Comparison of ENCODE assay signal across 19 cellular contexts in genomic region chr12:46449856-46450255, GRCh38.
DNase-seq lines count a peak whose midpoint lies in the region; ATAC-seq, FAIRE-seq and TF ChIP-seq lines count a peak whose summit lies in the region.
"Had no signal": no experiment of that assay in that cellular context is flagged by ENCODE, and none has a peak within 500 bp of the region (broad histone marks: within the 10 kb centered on the region; RNA-seq: fewer than 3 reads in every experiment).

No MANE protein-coding gene starts in this region.

- no peaks in the 10 kb centered on the region for H3K9me2 ChIP-seq in Loucy (replicated peaks; ENCODE audit: low read depth, low read length)

- dilution Hi-C loops in endothelial cell of umbilical vein (cut with MboI; ENCODE audit: extremely low pct_ligation_motif_present, low sequenced_read_pairs): no loop called here

- CTCF ChIA-PET in endothelial cell of umbilical vein (lab: Charles Lee): interaction anchor here (0.7 to 1.5 kb wide), 2 partner anchors 57 to 211 kb away, joined by 3 to 6 read pairs; no protein-coding TSS in a partner anchor

- H2AFZ ChIP-seq in ACC112 (ENCODE audit: low read length, unreplicated experiment) (no peak overlapping the region), Loucy (ENCODE audit: low read length) (0 out of 2 replicates have a peak overlapping the region, but pooled peaks have one; percentile 7), endothelial cell of umbilical vein (ENCODE audit: low read depth, low read length) (no peak overlapping the region)

- intact Hi-C loops in endothelial cell of umbilical vein (cut with micrococcal nuclease) (loop anchor here (1.0 to 5.0 kb wide), 3 partner anchors 42 to 212 kb away; no protein-coding TSS in a partner anchor), psoas muscle (cut with DNase I) (loop anchor here in 1 of 2 donors (5.0 kb wide), 3 partner anchors 63 to 453 kb away; partner anchors contain the start of gene SLC38A2)

- H3K27ac ChIP-seq in ACC112 (ENCODE audit: low read depth, low read length): peak overlapping the region; percentile 51; the same call in 1 of the 2 replicates
- H3K27ac ChIP-seq in endothelial cell of umbilical vein (ENCODE audit: insufficient read depth, low read depth, low read length): peak overlapping the region; percentile 84
- H3K27ac ChIP-seq in psoas muscle: peak overlapping the region; percentile 74
- H3K27ac ChIP-seq: colonic mucosa had no signal

- no peaks in the 10 kb centered on the region for H3K27me3 ChIP-seq in ACC112 (ENCODE audit: insufficient read depth, low read length)
- no peaks in the 10 kb centered on the region for H3K27me3 ChIP-seq in Loucy (ENCODE audit: insufficient read depth, low read length, poor library complexity, severe bottlenecking)
- H3K27me3 ChIP-seq in endothelial cell of umbilical vein (ENCODE audit: control insufficient read depth in 2 of 2, insufficient read depth in 2 of 2, low read length in 2 of 2): no peaks in the 10 kb centered on the region
- H3K27me3 ChIP-seq in psoas muscle (ENCODE audit: insufficient read depth in 3 of 3, low read length in 2 of 3): no peaks in the 10 kb centered on the region
- H3K27me3 ChIP-seq: BE2C, colonic mucosa, foreskin keratinocyte had no signal

- H3K79me2 ChIP-seq in ACC112 (ENCODE audit: control insufficient read depth, insufficient read depth, low read length, unreplicated experiment) (no peaks in the 10 kb centered on the region), Loucy (ENCODE audit: insufficient read depth, low read length) (no peaks in the 10 kb centered on the region), endothelial cell of umbilical vein (ENCODE audit: control insufficient read depth, insufficient read depth, low read length) (no peaks in the 10 kb centered on the region)

- H3K9me3 ChIP-seq in Loucy (ENCODE audit: insufficient read depth, low read depth, low read length) (no peaks in the 10 kb centered on the region), endothelial cell of umbilical vein (replicated peaks; ENCODE audit: control insufficient read depth, insufficient read depth, low read length) (no peaks in the 10 kb centered on the region), psoas muscle (no peaks in the 10 kb centered on the region)
- H3K9me3 ChIP-seq: BE2C, Caco-2, colonic mucosa had no signal

- ATAC-seq in psoas muscle (no peak), HG03039 (IDR thresholded peaks at IDR 0.05; ENCODE audit: unreplicated experiment) (no peak)
- ATAC-seq: foreskin keratinocyte had no signal

- no peaks in the 10 kb centered on the region for H3K36me3 ChIP-seq in ACC112 (ENCODE audit: insufficient read depth, low read length)
- no peaks in the 10 kb centered on the region for H3K36me3 ChIP-seq in Loucy (ENCODE audit: insufficient read depth, low read length)
- no peaks in the 10 kb centered on the region for H3K36me3 ChIP-seq in endothelial cell of umbilical vein (ENCODE audit: control insufficient read depth in 2 of 2, extremely low read depth in 1 of 2, insufficient read depth in 2 of 2, low read length in 2 of 2)
- no peaks in the 10 kb centered on the region for H3K36me3 ChIP-seq in psoas muscle (ENCODE audit: insufficient read depth in 1 of 2, low read depth in 1 of 2)
- H3K36me3 ChIP-seq: BE2C, colonic mucosa had no signal

- H4K20me1 ChIP-seq in Loucy (ENCODE audit: insufficient read depth, low read length, poor library complexity, severe bottlenecking): no peaks in the 10 kb centered on the region
- H4K20me1 ChIP-seq in endothelial cell of umbilical vein (replicated peaks; ENCODE audit: control insufficient read depth, extremely low read depth, insufficient read depth, low read length): no peaks in the 10 kb centered on the region

- peaks cover 65% of the 10 kb centered on the region for H3K4me1 ChIP-seq in ACC112 (ENCODE audit: control insufficient read depth, insufficient read depth, low read length, unreplicated experiment)
- H3K4me1 ChIP-seq in Loucy (ENCODE audit: insufficient read depth, low read length, poor library complexity, severe bottlenecking): peaks cover 44% of the 10 kb centered on the region
- peaks cover 69% of the 10 kb centered on the region for H3K4me1 ChIP-seq in endothelial cell of umbilical vein (ENCODE audit: control insufficient read depth, extremely low read depth, insufficient read depth, low read length)
- H3K4me1 ChIP-seq in psoas muscle: peaks cover 57% of the 10 kb centered on the region

- BruUV-seq in endothelial cell of umbilical vein (replicated peaks; lab: Mats Ljungman, UMichigan): TSS peak; percentile 20

- H3K4me2 ChIP-seq in Loucy (ENCODE audit: low read depth, low read length, poor library complexity, severe bottlenecking) (no peak overlapping the region), endothelial cell of umbilical vein (ENCODE audit: insufficient read depth, low read length) (peak overlapping the region; percentile 48)

- no peak overlapping the region for H3K4me3 ChIP-seq in ACC112 (ENCODE audit: low read depth, low read length)
- H3K4me3 ChIP-seq in Loucy (ENCODE audit: low read length, poor library complexity, severe bottlenecking): no peak overlapping the region
- H3K4me3 ChIP-seq in endothelial cell of umbilical vein (replicated peaks in 1 of 3; ENCODE audit: insufficient read depth in 1 of 3, low read depth in 1 of 3, low read length in 3 of 3): no peak overlapping the region
- no peak overlapping the region for H3K4me3 ChIP-seq in psoas muscle
- H3K4me3 ChIP-seq: colonic mucosa had no signal

- TF ChIP-seq CTCF in Loucy (conservative IDR thresholded peaks at IDR 0.05; ENCODE audit: low read length) (no peak), endothelial cell of umbilical vein (IDR thresholded peaks at IDR 0.05; ENCODE audit: extremely low read depth in 1 of 2, insufficient read depth in 1 of 2, low read depth in 1 of 2, low read length in 2 of 2) (no peak), psoas muscle (IDR thresholded peaks at IDR 0.05) (no peak)

- no peaks in the 10 kb centered on the region for H3K9me1 ChIP-seq in endothelial cell of umbilical vein (replicated peaks; ENCODE audit: control insufficient read depth, extremely low read depth, insufficient read depth, low read length)

- H3F3A ChIP-seq in Loucy (ENCODE audit: low read depth): no peaks in the 10 kb centered on the region

- POLR2A ChIA-PET in endothelial cell of umbilical vein (lab: Charles Lee): interaction anchor here (0.6 to 0.7 kb wide), 2 partner anchors 79 to 84 kb away, joined by 3 to 6 read pairs; no protein-coding TSS in a partner anchor

- H3K9ac ChIP-seq in Loucy (ENCODE audit: low read depth, low read length, poor library complexity, severe bottlenecking): no peak overlapping the region
- H3K9ac ChIP-seq in endothelial cell of umbilical vein (replicated peaks; ENCODE audit: extremely low read depth, insufficient read depth, low read length): peak overlapping the region; percentile 22

- peak; percentile 38 for FAIRE-seq in endothelial cell of umbilical vein (lab: Jason Lieb, UNC)
- FAIRE-seq: GM18507 had no signal

- WGBS in psoas muscle, 3 donors: 65 to 86% (median 78%) methylated on average over 2 of the region's 2 CpGs

- TF ChIP-seq POLR2A in endothelial cell of umbilical vein (IDR thresholded peaks at IDR 0.05; ENCODE audit: low read depth, low read length): no peak

- peak; percentile 45 for DNase-seq in endothelial cell of umbilical vein (ENCODE audit: low read depth, low spot score)
- DNase-seq in psoas muscle: no peak
- no peak for DNase-seq in SW480 (ENCODE audit: low spot score)
- DNase-seq in stimulated activated CD4-positive, alpha-beta T cell treated with anti-CD3 and anti-CD28 coated beads, Interleukin-4, amount 100 ng/mL, for 24 hours: no peak
- DNase-seq: activated CD4-positive, alpha-beta memory T cell treated with anti-CD3 and anti-CD28 coated beads for 36 hours; Caco-2; foreskin keratinocyte; kidney glomerular epithelial cell; NCI-H1048; NCI-H2081 treated with DMSO at 0.1 percent for 48 hours; NCI-H446 treated with DMSO at 0.1 percent for 48 hours; stimulated activated CD8-positive, alpha-beta memory T cell treated with anti-CD3 and anti-CD28 coated beads, Interleukin-4, amount 100 ng/mL, for 48 hours; T-helper 1 cell had no signal

TF ChIP-seq in endothelial cell of umbilical vein, 7 proteins besides CTCF, POLR2A, EP300 and RAD21:
- TF ChIP-seq EZH2 (IDR thresholded peaks at IDR 0.05; ENCODE audit: borderline replicate concordance, low read depth, low read length, severe bottlenecking) (no peak), JUN (IDR thresholded peaks at IDR 0.05; ENCODE audit: borderline replicate concordance, insufficient read depth, insufficient read length, low read depth) (no peak), FOS (IDR thresholded peaks at IDR 0.05; ENCODE audit: borderline replicate concordance, insufficient read depth, low read length) (no peak), POLR2AphosphoS5 (IDR thresholded peaks at IDR 0.05; ENCODE audit: insufficient read depth, low read depth, low read length) (no peak), MYC (IDR thresholded peaks at IDR 0.05; ENCODE audit: low read depth, low read length) (no peak), GATA2 (IDR thresholded peaks at IDR 0.05; ENCODE audit: insufficient read depth, insufficient read length, low read depth, low read length) (no peak)
- TF ChIP-seq, protein P1, sequence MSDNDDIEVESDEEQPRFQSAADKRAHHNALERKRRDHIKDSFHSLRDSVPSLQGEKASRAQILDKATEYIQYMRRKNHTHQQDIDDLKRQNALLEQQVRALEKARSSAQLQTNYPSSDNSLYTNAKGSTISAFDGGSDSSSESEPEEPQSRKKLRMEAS (IDR thresholded peaks at IDR 0.05; ENCODE audit: insufficient read depth, insufficient read length): no peak
TF ChIP-seq in endothelial cell of umbilical vein: peak in this region for 0.
